Comparison of ENCODE assay signal across 17 cellular contexts in genomic region chr18:48356909-48357631, GRCh38. TPM values are rescaled to one million over a fixed set of nuclear protein-coding genes. Genes with fewer than 3 reads are reported as not detected.
DNase-seq lines count a peak whose midpoint lies in the region; ATAC-seq and TF ChIP-seq lines count a peak whose summit lies in the region.
"Had no signal": no experiment of that assay in that cellular context is flagged by ENCODE, and none has a peak within 500 bp of the region (broad histone marks: within the 10 kb centered on the region; RNA-seq: fewer than 3 reads in every experiment).

No MANE protein-coding gene starts in this region.

- BruUV-seq in Caco-2 (replicated peaks; lab: Mats Ljungman, UMichigan): no TSS peak

- no peak for TF ChIP-seq CTCF in Caco-2 (IDR thresholded peaks at IDR 0.05; ENCODE audit: insufficient read depth in 1 of 2, low read depth in 1 of 2, low read length in 1 of 2, severe bottlenecking in 1 of 2, unreplicated experiment in 1 of 2)
- no peak for TF ChIP-seq CTCF in mucosa of descending colon (IDR thresholded peaks at IDR 0.05)

- H3K4me3 ChIP-seq in Caco-2 (ENCODE audit: low read depth, low read length) (no peak overlapping the region), HUES48 (ENCODE audit: low read depth, low read length) (no peak overlapping the region), mucosa of descending colon (no peak overlapping the region)
- H3K4me3 ChIP-seq: upper lobe of left lung had no signal

- H3K27me3 ChIP-seq in Caco-2 (replicated peaks; ENCODE audit: control insufficient read depth, insufficient read depth, low read length) (no peaks in the 10 kb centered on the region), HUES48 (ENCODE audit: control insufficient read depth, insufficient read depth, low read length) (no peaks in the 10 kb centered on the region)
- H3K27me3 ChIP-seq: upper lobe of left lung had no signal

- H3K4me1 ChIP-seq in Caco-2 (no peaks in the 10 kb centered on the region), HUES48 (ENCODE audit: control insufficient read depth, insufficient read depth, low read length) (peaks cover 8% of the 10 kb centered on the region), mucosa of descending colon (ENCODE audit: low read depth) (no peaks in the 10 kb centered on the region)
- H3K4me1 ChIP-seq: upper lobe of left lung had no signal

- intact Hi-C loops in Caco-2 (cut with micrococcal nuclease; ENCODE audit: unreplicated experiment): no loop called here
- intact Hi-C loops in mucosa of descending colon (cut with DNase I, micrococcal nuclease): no loop called here
- intact Hi-C loops in activated T-helper 2 cell treated with anti-CD3 and anti-CD28 coated beads, Interferon-gamma antibody, Interleukin-2, Interleukin-4, amounts not matched to agents 10 μg/mL and 5 μg/mL and 100 μg/mL, durations not matched to agents 14 hours and 24 hours and 36 hours (cut with micrococcal nuclease): no loop called here

- DNase-seq in Caco-2 (no peak), ecto neural progenitor cell (ENCODE audit: low spot score) (peak; percentile 46), mucosa of descending colon (peak in 1 of 3 donors; percentile 18), RKO (ENCODE audit: low spot score) (no peak), HK-2 (ENCODE audit: unreplicated experiment) (no peak)
- no peak for DNase-seq in activated T-helper 2 cell treated with anti-CD3 and anti-CD28 coated beads, Interferon-gamma antibody, Interleukin-2, Interleukin-4, amounts not matched to agents 10 μg/mL and 5 μg/mL and 100 μg/mL, durations not matched to agents 14 hours and 24 hours and 36 hours (ENCODE audit: low spot score)
- DNase-seq: activated CD4-positive, alpha-beta T cell treated with anti-CD3 and anti-CD28 coated beads, Interleukin-2, amount 50 U/mL, for 48 hours; activated gamma-delta T cell treated with Interleukin-2 at 50 U/mL for 16 hours; effector CD8-positive, alpha-beta T cell; immature natural killer cell; IMR-90; NCI-H1092 treated with DMSO at 0.1 percent for 48 hours; NCI-H774; stimulated activated CD4-positive, alpha-beta T cell treated with anti-CD3 and anti-CD28 coated beads, Interleukin-2, amount 100 ng/mL, for 24 hours; stimulated activated CD8-positive, alpha-beta memory T cell treated with anti-CD3 and anti-CD28 coated beads, Interleukin-4, amount 100 ng/mL, for 48 hours; upper lobe of left lung had no signal

- H3K9me3 ChIP-seq in Caco-2 (no peaks in the 10 kb centered on the region), HUES48 (ENCODE audit: control insufficient read depth, insufficient read depth, low read length) (no peaks in the 10 kb centered on the region), mucosa of descending colon (no peaks in the 10 kb centered on the region)
- H3K9me3 ChIP-seq: upper lobe of left lung had no signal

- H3K36me3 ChIP-seq in Caco-2 (ENCODE audit: control insufficient read depth, insufficient read depth, low read length): no peaks in the 10 kb centered on the region
- H3K36me3 ChIP-seq in HUES48 (ENCODE audit: control insufficient read depth, insufficient read depth, low read length): no peaks in the 10 kb centered on the region
- H3K36me3 ChIP-seq in mucosa of descending colon (ENCODE audit: low read depth): no peaks in the 10 kb centered on the region
- H3K36me3 ChIP-seq: upper lobe of left lung had no signal

- peaks cover 4% of the 10 kb centered on the region for H3K27me3 Mint-ChIP-seq in Caco-2 (ENCODE audit: insufficient read depth, unreplicated experiment)
- no peaks in the 10 kb centered on the region for H3K27me3 Mint-ChIP-seq in activated T-helper 2 cell treated with anti-CD3 and anti-CD28 coated beads, Interferon-gamma antibody, Interleukin-2, Interleukin-4, amounts not matched to agents 10 μg/mL and 5 μg/mL and 100 μg/mL, durations not matched to agents 14 hours and 24 hours and 36 hours (ENCODE audit: low read depth)

- peak overlapping the region; percentile 52 for H3K27ac ChIP-seq in HUES48 (ENCODE audit: low read depth, low read length)
- H3K27ac ChIP-seq: upper lobe of left lung had no signal

- no peaks in the 10 kb centered on the region for H3K9me3 Mint-ChIP-seq in Caco-2 (ENCODE audit: unreplicated experiment)
- H3K9me3 Mint-ChIP-seq in activated T-helper 2 cell treated with anti-CD3 and anti-CD28 coated beads, Interferon-gamma antibody, Interleukin-2, Interleukin-4, amounts not matched to agents 10 μg/mL and 5 μg/mL and 100 μg/mL, durations not matched to agents 14 hours and 24 hours and 36 hours: no peaks in the 10 kb centered on the region
- H3K9me3 Mint-ChIP-seq: immature natural killer cell had no signal

- CTCF ChIA-PET in Caco-2 (lab: Charles Lee): no interaction called here

- no peaks in the 10 kb centered on the region for H3K36me3 Mint-ChIP-seq in Caco-2 (ENCODE audit: insufficient read depth, unreplicated experiment)
- H3K36me3 Mint-ChIP-seq in activated T-helper 2 cell treated with anti-CD3 and anti-CD28 coated beads, Interferon-gamma antibody, Interleukin-2, Interleukin-4, amounts not matched to agents 10 μg/mL and 5 μg/mL and 100 μg/mL, durations not matched to agents 14 hours and 24 hours and 36 hours (ENCODE audit: low read depth): no peaks in the 10 kb centered on the region
- H3K36me3 Mint-ChIP-seq: immature natural killer cell had no signal

- peaks cover 10% of the 10 kb centered on the region for H3K4me1 Mint-ChIP-seq in Caco-2 (ENCODE audit: low read depth, unreplicated experiment)
- H3K4me1 Mint-ChIP-seq in activated T-helper 2 cell treated with anti-CD3 and anti-CD28 coated beads, Interferon-gamma antibody, Interleukin-2, Interleukin-4, amounts not matched to agents 10 μg/mL and 5 μg/mL and 100 μg/mL, durations not matched to agents 14 hours and 24 hours and 36 hours (ENCODE audit: low read depth): no peaks in the 10 kb centered on the region
- H3K4me1 Mint-ChIP-seq: immature natural killer cell had no signal

- peak overlapping the region; percentile 84 for H3K27ac Mint-ChIP-seq in Caco-2 (ENCODE audit: unreplicated experiment)
- no peak overlapping the region for H3K27ac Mint-ChIP-seq in activated T-helper 2 cell treated with anti-CD3 and anti-CD28 coated beads, Interferon-gamma antibody, Interleukin-2, Interleukin-4, amounts not matched to agents 10 μg/mL and 5 μg/mL and 100 μg/mL, durations not matched to agents 14 hours and 24 hours and 36 hours
- H3K27ac Mint-ChIP-seq: immature natural killer cell had no signal

- peak overlapping the region; percentile 24 for H3K4me3 Mint-ChIP-seq in Caco-2 (ENCODE audit: unreplicated experiment)
- no peak overlapping the region for H3K4me3 Mint-ChIP-seq in activated T-helper 2 cell treated with anti-CD3 and anti-CD28 coated beads, Interferon-gamma antibody, Interleukin-2, Interleukin-4, amounts not matched to agents 10 μg/mL and 5 μg/mL and 100 μg/mL, durations not matched to agents 14 hours and 24 hours and 36 hours (ENCODE audit: low read depth)
- H3K4me3 Mint-ChIP-seq: immature natural killer cell had no signal

- ATAC-seq in mucosa of descending colon: peak; percentile 56

- POLR2A ChIA-PET in Caco-2 (lab: Charles Lee): no interaction called here

- no peak overlapping the region for H3K9ac ChIP-seq in HUES48 (ENCODE audit: low read depth, low read length)

RNA-seq across cellular contexts. Expression of gene ZBTB7C, which starts 52.1 kb away (rescaled TPM):
- total RNA-seq in Caco-2 (2022) (0.18 and 0.39 TPM in 2 replicates), mucosa of descending colon (10 to 100 TPM; 20.8 to 56.6 (median 38.2) TPM)
- 0.07 and 0.21 TPM in 2 replicates for total RNA-seq in activated T-helper 2 cell treated with anti-CD3 and anti-CD28 coated beads, Interferon-gamma antibody, Interleukin-2, Interleukin-4, amounts not matched to agents 10 μg/mL and 5 μg/mL and 100 μg/mL, durations not matched to agents 14 hours and 24 hours and 36 hours
- total RNA-seq: IMR-90 had no signal

Comparison
In these comparisons a context has a peak if more than half of its experiments do, and no peak if none do; other contexts are left out.
1. RNA of gene ZBTB7C, which starts 52.1 kb away (total RNA-seq): 20.8 to 56.6 TPM in mucosa of descending colon; 0.07 to 0.21 TPM in activated T-helper 2 cell treated with anti-CD3 and anti-CD28 coated beads, Interferon-gamma antibody, Interleukin-2, Interleukin-4, amounts not matched to agents 10 μg/mL and 5 μg/mL and 100 μg/mL, durations not matched to agents 14 hours and 24 hours and 36 hours and 0.18 to 0.39 TPM in Caco-2; every median in the first group is over 10 times any median in the second.